ENCODE assay signal across 1 cellular context in genomic region chr2:120272763-120273481, GRCh38.
TF ChIP-seq lines count a peak whose summit lies in the region.

No MANE protein-coding gene starts in this region.

TF ChIP-seq in HepG2, 621 proteins besides CTCF, POLR2A, EP300 and RAD21 (continued from another document and continues in another):
- 0 out of 2 replicates have a peak, but pooled peaks have one; percentile 36 for TF ChIP-seq ZNF512B (CRISPR knock-in tag; IDR thresholded peaks at IDR 0.05; ENCODE audit: borderline replicate concordance)
- TF ChIP-seq GTF3A (CRISPR knock-in tag; conservative IDR thresholded peaks at IDR 0.05) = no peak
- TF ChIP-seq USF2 (IDR thresholded peaks at IDR 0.05; ENCODE audit: low read depth, low read length) = no peak
- 0 out of 2 replicates have a peak, but pooled peaks have one; percentile 29 for TF ChIP-seq USF2 (CRISPR knock-in tag; IDR thresholded peaks at IDR 0.05; ENCODE audit: borderline replicate concordance)
- no peak for TF ChIP-seq ZNF101 (CRISPR knock-in tag; IDR thresholded peaks at IDR 0.05; ENCODE audit: borderline replicate concordance, low read depth)
- no peak for TF ChIP-seq SETDB1 (CRISPR knock-in tag; IDR thresholded peaks at IDR 0.05; ENCODE audit: borderline replicate concordance)
- peak; percentile 81 for TF ChIP-seq TBX2 (CRISPR knock-in tag; IDR thresholded peaks at IDR 0.05; ENCODE audit: borderline replicate concordance)
- no peak for TF ChIP-seq ZNF777 (CRISPR knock-in tag; IDR thresholded peaks at IDR 0.05)
- TF ChIP-seq ZNF281 (CRISPR knock-in tag; IDR thresholded peaks at IDR 0.05; ENCODE audit: borderline replicate concordance) = no peak
- 0 out of 2 replicates have a peak, but pooled peaks have one; percentile 36 for TF ChIP-seq ZBTB4 (CRISPR knock-in tag; IDR thresholded peaks at IDR 0.05; ENCODE audit: borderline replicate concordance)
- TF ChIP-seq ZFP36L1 (CRISPR knock-in tag; IDR thresholded peaks at IDR 0.05) = no peak
- TF ChIP-seq ZIK1 (CRISPR knock-in tag; IDR thresholded peaks at IDR 0.05; ENCODE audit: borderline replicate concordance, low read depth) = no peak
- no peak for TF ChIP-seq NFKB2 (CRISPR knock-in tag; IDR thresholded peaks at IDR 0.05; ENCODE audit: borderline replicate concordance)
- peak; percentile 79 for TF ChIP-seq THRA (CRISPR knock-in tag; IDR thresholded peaks at IDR 0.05; ENCODE audit: borderline replicate concordance)
- TF ChIP-seq MATR3 (CRISPR knock-in tag; IDR thresholded peaks at IDR 0.05) = no peak
- no peak for TF ChIP-seq ZNF10 (CRISPR knock-in tag; IDR thresholded peaks at IDR 0.05; ENCODE audit: borderline replicate concordance, low read depth)
- 0 out of 2 replicates have a peak, but pooled peaks have one; percentile 64 for TF ChIP-seq ZNF670 (CRISPR knock-in tag; IDR thresholded peaks at IDR 0.05; ENCODE audit: borderline replicate concordance)
- TF ChIP-seq ZNF609 (CRISPR knock-in tag; IDR thresholded peaks at IDR 0.05; ENCODE audit: borderline replicate concordance) = peak; percentile 52; the same call in 1 of the 2 replicates
- no peak for TF ChIP-seq ZNF468 (CRISPR knock-in tag; IDR thresholded peaks at IDR 0.05)
- no peak for TF ChIP-seq ZHX1 (CRISPR knock-in tag; IDR thresholded peaks at IDR 0.05; ENCODE audit: low read depth)
- TF ChIP-seq ZC3H4 (CRISPR knock-in tag; IDR thresholded peaks at IDR 0.05; ENCODE audit: borderline replicate concordance) = no peak
- TF ChIP-seq ETV5 (CRISPR knock-in tag; IDR thresholded peaks at IDR 0.05; ENCODE audit: borderline replicate concordance) = peak; percentile 73
- no peak for TF ChIP-seq ZSCAN31 (CRISPR knock-in tag; IDR thresholded peaks at IDR 0.05; ENCODE audit: low read depth)
- TF ChIP-seq ZNF18 (CRISPR knock-in tag; IDR thresholded peaks at IDR 0.05; ENCODE audit: insufficient replicate concordance) = no peak
- TF ChIP-seq ZNF496 (CRISPR knock-in tag; IDR thresholded peaks at IDR 0.05; ENCODE audit: insufficient replicate concordance) = no peak
- no peak; the same call in 1 of the 2 replicates for TF ChIP-seq FOSL1 (CRISPR knock-in tag; IDR thresholded peaks at IDR 0.05; ENCODE audit: borderline replicate concordance)
- TF ChIP-seq HES4 (CRISPR knock-in tag; IDR thresholded peaks at IDR 0.05; ENCODE audit: borderline replicate concordance) = no peak
- TF ChIP-seq ZNF619 (CRISPR knock-in tag; IDR thresholded peaks at IDR 0.05) = no peak
- no peak for TF ChIP-seq RBFOX2 (IDR thresholded peaks at IDR 0.05; ENCODE audit: low read depth, low read length)
- TF ChIP-seq IRF9 (CRISPR knock-in tag; IDR thresholded peaks at IDR 0.05; ENCODE audit: borderline replicate concordance) = no peak
- peak; percentile 88 for TF ChIP-seq MED1 (CRISPR knock-in tag; IDR thresholded peaks at IDR 0.05)
